ENCODE assay signal across 11 cellular contexts in genomic region chr1:43199093-43199726, GRCh38. TPM values are rescaled to one million over a fixed set of nuclear protein-coding genes. Genes with fewer than 3 reads are reported as not detected.
DNase-seq lines count a peak whose midpoint lies in the region; ATAC-seq, FAIRE-seq and TF ChIP-seq lines count a peak whose summit lies in the region.
"Had no signal": no experiment of that assay in that cellular context is flagged by ENCODE, and none has a peak within 500 bp of the region (broad histone marks: within the 10 kb centered on the region; RNA-seq: fewer than 3 reads in every experiment).

No MANE protein-coding gene starts in this region.

- no peaks in the 10 kb centered on the region for H3K36me3 ChIP-seq in HEK293 (ENCODE audit: control insufficient read depth in 2 of 2, insufficient read depth in 1 of 2, low read length in 2 of 2)
- no peaks in the 10 kb centered on the region for H3K36me3 ChIP-seq in keratinocyte (ENCODE audit: control insufficient read depth in 2 of 2, extremely low read depth in 1 of 2, insufficient read depth in 2 of 2, low read length in 2 of 2)
- no peaks in the 10 kb centered on the region for H3K36me3 ChIP-seq in endodermal cell (ENCODE audit: control insufficient read depth, insufficient read depth, low read length)

- H3K27ac ChIP-seq in HEK293 (ENCODE audit: extremely low read depth, low read depth, low read length) (no peak overlapping the region), keratinocyte (ENCODE audit: control insufficient read depth, insufficient read depth, low read length) (peak overlapping the region; percentile 66), endodermal cell (ENCODE audit: low read depth, low read length) (no peak overlapping the region)

- H3K4me1 Mint-ChIP-seq in natural killer cell = no peaks in the 10 kb centered on the region
- no peaks in the 10 kb centered on the region for H3K4me1 Mint-ChIP-seq in endodermal cell

- POLR2A ChIA-PET in HEK293 (lab: Yijun Ruan, JAX) = no interaction called here

- dilution Hi-C loops in keratinocyte (cut with MboI; ENCODE audit: extremely low pct_ligation_motif_present, low sequenced_read_pairs) = no loop called here

- H3K27me3 Mint-ChIP-seq in natural killer cell (ENCODE audit: low read depth in 2 of 2) (peaks cover 13 to 20% of the 10 kb centered on the region in 2 donors), endodermal cell (ENCODE audit: insufficient read depth) (no peaks in the 10 kb centered on the region)

- peak; percentile 70 for ATAC-seq in GM18520 (IDR thresholded peaks at IDR 0.05; ENCODE audit: unreplicated experiment)
- ATAC-seq in HG02623 (IDR thresholded peaks at IDR 0.05; ENCODE audit: unreplicated experiment) = no peak
- no peak for ATAC-seq in natural killer cell

- no peaks in the 10 kb centered on the region for H3K27me3 ChIP-seq in keratinocyte (ENCODE audit: control insufficient read depth, extremely low read depth, insufficient read depth, low read length)
- H3K27me3 ChIP-seq in endodermal cell (ENCODE audit: control insufficient read depth, insufficient read depth, low read length, poor library complexity, severe bottlenecking) = no peaks in the 10 kb centered on the region

- H3K27ac Mint-ChIP-seq in natural killer cell (no peak overlapping the region), endodermal cell (no peak overlapping the region)

- peak overlapping the region; percentile 93 for H2AFZ ChIP-seq in keratinocyte (ENCODE audit: control insufficient read depth, low read length)

- no peaks in the 10 kb centered on the region for H4K20me1 ChIP-seq in keratinocyte (ENCODE audit: control insufficient read depth, extremely low read depth, insufficient read depth, low read length)

- H3K4me1 ChIP-seq in HEK293 (ENCODE audit: control insufficient read depth, insufficient read depth, low read length) (no peaks in the 10 kb centered on the region), keratinocyte (ENCODE audit: control insufficient read depth, extremely low read depth, insufficient read depth, low read length) (peaks cover 15% of the 10 kb centered on the region), endodermal cell (ENCODE audit: control insufficient read depth, insufficient read depth, low read length) (no peaks in the 10 kb centered on the region)

- WGBS in endodermal cell (ENCODE audit: insufficient coverage in 1 of 2, insufficient read length in 1 of 2), 2 experiments = 83 to 87% methylated on average over 8 of the region's 8 CpGs

- no peaks in the 10 kb centered on the region for H3K9me1 ChIP-seq in keratinocyte (ENCODE audit: control insufficient read depth, extremely low read depth, insufficient read depth, low read length)

- H3K79me2 ChIP-seq in keratinocyte (ENCODE audit: control insufficient read depth, insufficient read depth, low read length) = no peaks in the 10 kb centered on the region

- peaks cover 6% of the 10 kb centered on the region for H3K36me3 Mint-ChIP-seq in natural killer cell
- no peaks in the 10 kb centered on the region for H3K36me3 Mint-ChIP-seq in endodermal cell (ENCODE audit: low read depth)

- peaks cover 2 to 6% of the 10 kb centered on the region in 2 donors for H3K9me3 Mint-ChIP-seq in natural killer cell
- peaks cover 7% of the 10 kb centered on the region for H3K9me3 Mint-ChIP-seq in endodermal cell

- DNase-seq in NCI-H187 (lab: John Stamatoyannopoulos, UW) (peak; percentile 50 to 89), keratinocyte (ENCODE audit: low read depth, low spot score) (peak; percentile 15), natural killer cell (no peak), endodermal cell (no peak)
- DNase-seq in activated CD8-positive, alpha-beta memory T cell treated with anti-CD3 and anti-CD28 coated beads for 24 hours = no peak
- DNase-seq: activated naive CD4-positive, alpha-beta T cell treated with anti-CD3 and anti-CD28 coated beads, Interleukin-2, amount 50 U/mL, for 16 hours; NCI-H524 treated with DMSO at 0.1 percent for 48 hours had no signal

- H3K4me2 ChIP-seq in keratinocyte (ENCODE audit: control insufficient read depth, extremely low read depth, insufficient read depth, low read depth, low read length) = peak overlapping the region; percentile 78

- intact Hi-C loops in natural killer cell (cut with micrococcal nuclease) = no loop called here

- H3K9me3 ChIP-seq in HEK293 (ENCODE audit: control insufficient read depth, insufficient read depth, low read depth, low read length) (no peaks in the 10 kb centered on the region), keratinocyte (ENCODE audit: control insufficient read depth, low read depth, low read length) (no peaks in the 10 kb centered on the region), endodermal cell (ENCODE audit: control insufficient read depth, low read length) (peaks cover 7% of the 10 kb centered on the region)

- H3K4me3 Mint-ChIP-seq in natural killer cell (no peak overlapping the region), endodermal cell (no peak overlapping the region)

- no peak for TF ChIP-seq CTCF in HEK293 (tag by site-specific recombination; IDR thresholded peaks at IDR 0.05)
- TF ChIP-seq CTCF in keratinocyte (optimal IDR thresholded peaks at IDR 0.05 in 1 of 3, IDR thresholded peaks at IDR 0.05 in 1 of 3, conservative IDR thresholded peaks at IDR 0.05 in 1 of 3; ENCODE audit: extremely low read depth in 1 of 3, insufficient read depth in 2 of 3, low read length in 3 of 3) = no peak
- TF ChIP-seq CTCF in natural killer cell (IDR thresholded peaks at IDR 0.05) = no peak
- no peak for TF ChIP-seq CTCF in endodermal cell (conservative IDR thresholded peaks at IDR 0.05)

- H3K4me3 ChIP-seq in HEK293 (ENCODE audit: low read depth, low read length) (no peak overlapping the region), keratinocyte (ENCODE audit: control insufficient read depth in 2 of 3, extremely low read depth in 1 of 3, insufficient read depth in 2 of 3, low read depth in 1 of 3, low read length in 3 of 3) (peak overlapping the region in 2 of 3 experiments; percentile 10 to 40), endodermal cell (ENCODE audit: low read length) (no peak overlapping the region)

- peak overlapping the region; percentile 29 for H3K9ac ChIP-seq in keratinocyte (ENCODE audit: control insufficient read depth, extremely low read depth, insufficient read depth, low read length)
- H3K9ac ChIP-seq in endodermal cell (ENCODE audit: extremely low read depth, low read length, poor library complexity, severe bottlenecking) = no peak overlapping the region

- CTCF ChIA-PET in HEK293 (lab: Yijun Ruan, JAX) = no interaction called here

- FAIRE-seq in keratinocyte (lab: Jason Lieb, UNC) = peak; percentile 95
- FAIRE-seq: islet of Langerhans had no signal

TF ChIP-seq in HEK293, 187 proteins besides CTCF, POLR2A, EP300 and RAD21:
- no peak for TF ChIP-seq ZNF585B (tag by site-specific recombination; IDR thresholded peaks at IDR 0.05)
- peak; percentile 88 for TF ChIP-seq FEZF1 (tag by site-specific recombination; IDR thresholded peaks at IDR 0.05)
- TF ChIP-seq SP7 (tag by site-specific recombination; IDR thresholded peaks at IDR 0.05) = peak; percentile 92
- TF ChIP-seq SCRT2 (tag by site-specific recombination; IDR thresholded peaks at IDR 0.05) = 0 out of 2 replicates have a peak, but pooled peaks have one; percentile 26
- TF ChIP-seq ZNF654 (tag by site-specific recombination; IDR thresholded peaks at IDR 0.05; ENCODE audit: low read depth) = no peak
TF ChIP-seq in HEK293: peak in this region for 3.

RNA-seq across cellular contexts. Expression of gene CFAP57, which starts 27.1 kb away (rescaled TPM):
- 0.24 to 0.39 TPM (median 0.32 TPM) in 3 replicates for polyA plus RNA-seq in keratinocyte
- polyA plus RNA-seq in keratinocyte (2011; ENCODE audit: low read depth) = 0.37 TPM
- 0.16 and 0.22 TPM in 2 replicates for polyA plus RNA-seq in keratinocyte (2011; cell fraction: cytosol; rRNA removed)
- polyA plus RNA-seq in keratinocyte (2011; cell fraction: nucleus; rRNA removed) = 0.43 and 0.45 TPM in 2 replicates
- 0.13 and 0.22 TPM in 2 replicates for polyA plus RNA-seq in keratinocyte (2012; ENCODE audit: low replicate concordance)
- 0.10 to 0.22 TPM in 2 of 3 replicates, not detected in the other for polyA minus RNA-seq in keratinocyte
- not detected for polyA minus RNA-seq in keratinocyte (2011; cell fraction: cytosol; rRNA and poly(A)+ RNA removed)
- polyA minus RNA-seq in keratinocyte (2011; cell fraction: nucleus; rRNA and poly(A)+ RNA removed) = 0.53 and 0.78 TPM in 2 replicates
- under 1 TPM in 1 of 3 donors, not detected in 2; 0.19 TPM for total RNA-seq in natural killer cell
- under 1 TPM; 0.82 to 0.90 TPM for total RNA-seq in endodermal cell
- 1.00 TPM for polyA plus RNA-seq in endodermal cell (2013, experiment 1 of 2)
- 1.1 TPM for polyA plus RNA-seq in endodermal cell (2013, experiment 2 of 2)

RNA-seq across cellular contexts. Expression of gene EBNA1BP2, which starts 27.1 kb away (rescaled TPM):
- 53.2 to 140 TPM (median 122 TPM) in 3 replicates for polyA plus RNA-seq in keratinocyte
- polyA plus RNA-seq in keratinocyte (2011; ENCODE audit: low read depth) = 143 TPM
- polyA plus RNA-seq in keratinocyte (2011; cell fraction: cytosol; rRNA removed) = 79.5 and 96.5 TPM in 2 replicates
- polyA plus RNA-seq in keratinocyte (2011; cell fraction: nucleus; rRNA removed) = 78.2 and 80.3 TPM in 2 replicates
- 81.7 and 163 TPM in 2 replicates for polyA plus RNA-seq in keratinocyte (2012; ENCODE audit: low replicate concordance)
- 25.0 to 43.8 TPM (median 43.6 TPM) in 3 replicates for polyA minus RNA-seq in keratinocyte
- 46.4 TPM for polyA minus RNA-seq in keratinocyte (2011; cell fraction: cytosol; rRNA and poly(A)+ RNA removed)
- polyA minus RNA-seq in keratinocyte (2011; cell fraction: nucleus; rRNA and poly(A)+ RNA removed) = 19.8 and 28.1 TPM in 2 replicates
- total RNA-seq in natural killer cell (10 to 100 TPM; 21.2 to 28.5 (median 23.6) TPM), endodermal cell (10 to 100 TPM; 50.2 to 51.7 TPM)
- 67.0 TPM for polyA plus RNA-seq in endodermal cell (2013, experiment 1 of 2)
- polyA plus RNA-seq in endodermal cell (2013, experiment 2 of 2) = 67.5 TPM

Comparison
In these comparisons a context has a peak if more than half of its experiments do, and no peak if none do; other contexts are left out.
1. H3K4me3 ChIP-seq: peak in keratinocyte (2 of 3); none in HEK293 (single experiment) and endodermal cell (single experiment).
2. DNase-seq: peak in NCI-H187 (2 of 2) and keratinocyte (single experiment); none in natural killer cell (single experiment), activated CD8-positive, alpha-beta memory T cell treated with anti-CD3 and anti-CD28 coated beads for 24 hours (single experiment) and endodermal cell (single experiment).